Comparison of ENCODE assay signal across 1 cellular context in genomic region chr13:44373601-44374347, GRCh38.
TF ChIP-seq lines count a peak whose summit lies in the region.

SERP2 (plus strand) TSS chr13:44373824; CDS start chr13:44374026, 202 bp downstream.

TF ChIP-seq in SK-N-SH, 30 proteins besides CTCF, POLR2A, EP300 and RAD21 (continued from another document):
- TF ChIP-seq NFIC (IDR thresholded peaks at IDR 0.05; ENCODE audit: borderline replicate concordance) (no peak), TAF1 (IDR thresholded peaks at IDR 0.05; ENCODE audit: borderline replicate concordance, low read depth, low read length) (no peak), GATA2 (CRISPR knock-in tag; IDR thresholded peaks at IDR 0.05) (no peak), ELF1 (IDR thresholded peaks at IDR 0.05) (no peak), CHD2 (IDR thresholded peaks at IDR 0.05; ENCODE audit: low read length, partially characterized antibody) (no peak), GABPA (IDR thresholded peaks at IDR 0.05; ENCODE audit: low read depth) (peak; percentile 71), TEAD4 (IDR thresholded peaks at IDR 0.05; ENCODE audit: borderline replicate concordance, insufficient read depth) (no peak)
- TF ChIP-seq, protein P1, sequence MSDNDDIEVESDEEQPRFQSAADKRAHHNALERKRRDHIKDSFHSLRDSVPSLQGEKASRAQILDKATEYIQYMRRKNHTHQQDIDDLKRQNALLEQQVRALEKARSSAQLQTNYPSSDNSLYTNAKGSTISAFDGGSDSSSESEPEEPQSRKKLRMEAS (IDR thresholded peaks at IDR 0.05; ENCODE audit: low read depth): peak; percentile 37
- TF ChIP-seq, protein P2, sequence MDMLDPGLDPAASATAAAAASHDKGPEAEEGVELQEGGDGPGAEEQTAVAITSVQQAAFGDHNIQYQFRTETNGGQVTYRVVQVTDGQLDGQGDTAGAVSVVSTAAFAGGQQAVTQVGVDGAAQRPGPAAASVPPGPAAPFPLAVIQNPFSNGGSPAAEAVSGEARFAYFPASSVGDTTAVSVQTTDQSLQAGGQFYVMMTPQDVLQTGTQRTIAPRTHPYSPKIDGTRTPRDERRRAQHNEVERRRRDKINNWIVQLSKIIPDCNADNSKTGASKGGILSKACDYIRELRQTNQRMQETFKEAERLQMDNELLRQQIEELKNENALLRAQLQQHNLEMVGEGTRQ (IDR thresholded peaks at IDR 0.05; ENCODE audit: borderline replicate concordance, low read depth, low read length): no peak
